9 cellular contexts compared by ENCODE assay signal in the genomic region with DNA sequence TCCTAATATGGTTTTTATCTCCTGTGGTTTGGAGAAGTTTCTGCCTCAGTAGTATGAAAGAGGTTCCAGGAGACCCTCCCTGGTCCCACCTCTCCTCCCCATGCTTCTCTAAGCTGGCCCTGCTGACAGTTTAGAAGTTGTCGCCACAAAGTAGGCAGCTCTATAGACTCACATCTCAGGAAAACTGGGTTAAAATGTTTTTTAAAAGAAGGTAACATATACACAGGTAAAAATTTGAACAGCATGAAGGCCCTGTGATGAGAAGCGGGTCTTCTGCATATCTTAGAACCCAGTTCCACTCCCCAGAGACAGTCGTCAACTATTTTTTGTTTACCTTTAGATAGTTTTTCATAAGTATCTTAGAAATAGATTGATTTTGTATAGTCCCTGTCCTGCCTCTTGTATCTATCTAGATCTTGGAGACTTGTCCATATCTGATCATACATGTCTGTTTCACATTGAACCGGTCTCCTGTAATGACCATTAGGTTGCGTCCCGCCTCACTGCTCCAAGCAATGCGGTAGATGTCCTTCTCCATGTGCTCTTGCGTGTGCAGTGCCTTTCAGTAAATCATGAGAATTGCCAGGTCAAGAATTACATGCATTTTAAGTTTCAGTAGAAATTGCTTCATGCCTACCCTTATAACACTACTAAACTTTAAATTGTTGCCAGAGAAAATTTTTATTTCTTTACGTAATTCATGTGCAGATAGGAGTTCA. TPM values are rescaled to one million over a fixed set of nuclear protein-coding genes. Genes with fewer than 3 reads are reported as not detected.
DNase-seq lines count a peak whose midpoint lies in the region; ATAC-seq and TF ChIP-seq lines count a peak whose summit lies in the region.
"Had no signal": no experiment of that assay in that cellular context is flagged by ENCODE, and none has a peak within 500 bp of the region (broad histone marks: within the 10 kb centered on the region; RNA-seq: fewer than 3 reads in every experiment).

No MANE protein-coding gene starts in this region.

- H3K4me3 Mint-ChIP-seq in activated T-cell treated with anti-CD3 and anti-CD28 coated beads, Interleukin-2, amount 50 U/mL, for 4 hours = peak overlapping the region; percentile 99

- H3K27me3 Mint-ChIP-seq in activated T-cell treated with anti-CD3 and anti-CD28 coated beads, Interleukin-2, amount 50 U/mL, for 4 hours (ENCODE audit: low read depth) = no peaks in the 10 kb centered on the region

- H3K36me3 Mint-ChIP-seq in activated T-cell treated with anti-CD3 and anti-CD28 coated beads, Interleukin-2, amount 50 U/mL, for 4 hours (ENCODE audit: insufficient read depth) = peaks cover 50% of the 10 kb centered on the region

- TF ChIP-seq CTCF in GM10248 (IDR thresholded peaks at IDR 0.05; ENCODE audit: control extremely low read depth, extremely low read depth, low read depth, missing control alignments) = no peak

- no peaks in the 10 kb centered on the region for H3K9me3 ChIP-seq in adipocyte (ENCODE audit: control insufficient read depth, low read length)
- H3K9me3 ChIP-seq in iPS-18c (ENCODE audit: control insufficient read depth, insufficient read depth, low read length) = no peaks in the 10 kb centered on the region
- no peaks in the 10 kb centered on the region for H3K9me3 ChIP-seq in subcutaneous abdominal adipose tissue (ENCODE audit: control insufficient read depth in 5 of 5, low read length in 5 of 5)

- H3K36me3 ChIP-seq in adipocyte (ENCODE audit: control insufficient read depth, insufficient read depth, low read length, severe bottlenecking) = no peaks in the 10 kb centered on the region
- H3K36me3 ChIP-seq in subcutaneous abdominal adipose tissue (ENCODE audit: control insufficient read depth in 5 of 5, insufficient read depth in 5 of 5, low read length in 5 of 5) = no peaks in the 10 kb centered on the region

- H3K27me3 ChIP-seq in adipocyte (replicated peaks; ENCODE audit: control insufficient read depth, insufficient read depth, low read length) = no peaks in the 10 kb centered on the region
- H3K27me3 ChIP-seq in subcutaneous abdominal adipose tissue (ENCODE audit: control insufficient read depth in 5 of 5, insufficient read depth in 4 of 5, low read length in 5 of 5) = peaks cover 0 to 19% (median 11%) of the 10 kb centered on the region in 5 donors

- CTCF ChIA-PET in GM10248 (lab: Yijun Ruan, JAX) = interaction anchor here (0.6 to 4.3 kb wide), 8 partner anchors 17 to 193 kb away, joined by 3 to 37 read pairs (median 5); no protein-coding TSS in a partner anchor

- H3K4me3 ChIP-seq in adipocyte (ENCODE audit: low read length) = peak overlapping the region; percentile 88
- peak overlapping the region; percentile 84; the same call in 1 of the 2 replicates for H3K4me3 ChIP-seq in iPS-18c (ENCODE audit: insufficient read depth, low read depth, low read length)
- peak overlapping the region; percentile 36 to 82 (median 78) for H3K4me3 ChIP-seq in subcutaneous abdominal adipose tissue (ENCODE audit: low read depth in 1 of 5, low read length in 5 of 5)

- peaks cover 67% of the 10 kb centered on the region for H3K4me1 Mint-ChIP-seq in activated T-cell treated with anti-CD3 and anti-CD28 coated beads, Interleukin-2, amount 50 U/mL, for 4 hours (ENCODE audit: low read depth)

- no peak for ATAC-seq in activated T-cell treated with anti-CD3 and anti-CD28 coated beads, Interleukin-2, amount 50 U/mL, for 4 hours

- H3K4me1 ChIP-seq in adipocyte (ENCODE audit: control insufficient read depth, insufficient read depth, low read length) = peaks cover 71% of the 10 kb centered on the region
- H3K4me1 ChIP-seq in subcutaneous abdominal adipose tissue (ENCODE audit: control insufficient read depth in 5 of 5, insufficient read depth in 5 of 5, low read length in 5 of 5) = peaks cover 20 to 87% (median 72%) of the 10 kb centered on the region in 5 donors

- peak overlapping the region; percentile 79 for H3K27ac ChIP-seq in subcutaneous abdominal adipose tissue (ENCODE audit: low read depth, low read length)

- H3K9me3 Mint-ChIP-seq in activated T-cell treated with anti-CD3 and anti-CD28 coated beads, Interleukin-2, amount 50 U/mL, for 4 hours = no peaks in the 10 kb centered on the region

- peak overlapping the region; percentile 94 for H3K9ac ChIP-seq in adipocyte (ENCODE audit: low read length)
- H3K9ac ChIP-seq in subcutaneous abdominal adipose tissue (ENCODE audit: low read length in 5 of 5) = peak overlapping the region in 1 of 5 donors; percentile 71

- no peak for DNase-seq in activated T-cell treated with anti-CD3 and anti-CD28 coated beads, Interleukin-2, amount 50 U/mL, for 4 hours
- DNase-seq in activated T-cell treated with anti-CD3 and anti-CD28 coated beads, Interleukin-2, amount 50 U/mL, for 1 hour = no peak
- DNase-seq in adipocyte (ENCODE audit: low read depth) = no peak
- no peak for DNase-seq in GM10248 (ENCODE audit: extremely low spot score)
- no peak for DNase-seq in NCI-H526 (lab: John Stamatoyannopoulos, UW)
- no peak for DNase-seq in NCI-H2081 treated with DMSO at 0.1 percent for 48 hours (lab: John Stamatoyannopoulos, UW)
- DNase-seq: COR-L47 had no signal

- POLR2A ChIA-PET in GM10248 (lab: Yijun Ruan, JAX) = interaction anchor here (1.0 to 1.8 kb wide), 3 partner anchors 8 to 133 kb away, joined by 3 to 6 read pairs (median 5); no protein-coding TSS in a partner anchor

RNA-seq across cellular contexts. Expression of a gene that starts 2.2 kb away (rescaled TPM):
- 10 to 100 TPM; 33.5 to 57.1 (median 56.5) TPM for total RNA-seq in activated T-cell treated with anti-CD3 and anti-CD28 coated beads, Interleukin-2, amount 50 U/mL, for 4 hours
